ENCODE assay signal across 11 cellular contexts in the genomic region with DNA sequence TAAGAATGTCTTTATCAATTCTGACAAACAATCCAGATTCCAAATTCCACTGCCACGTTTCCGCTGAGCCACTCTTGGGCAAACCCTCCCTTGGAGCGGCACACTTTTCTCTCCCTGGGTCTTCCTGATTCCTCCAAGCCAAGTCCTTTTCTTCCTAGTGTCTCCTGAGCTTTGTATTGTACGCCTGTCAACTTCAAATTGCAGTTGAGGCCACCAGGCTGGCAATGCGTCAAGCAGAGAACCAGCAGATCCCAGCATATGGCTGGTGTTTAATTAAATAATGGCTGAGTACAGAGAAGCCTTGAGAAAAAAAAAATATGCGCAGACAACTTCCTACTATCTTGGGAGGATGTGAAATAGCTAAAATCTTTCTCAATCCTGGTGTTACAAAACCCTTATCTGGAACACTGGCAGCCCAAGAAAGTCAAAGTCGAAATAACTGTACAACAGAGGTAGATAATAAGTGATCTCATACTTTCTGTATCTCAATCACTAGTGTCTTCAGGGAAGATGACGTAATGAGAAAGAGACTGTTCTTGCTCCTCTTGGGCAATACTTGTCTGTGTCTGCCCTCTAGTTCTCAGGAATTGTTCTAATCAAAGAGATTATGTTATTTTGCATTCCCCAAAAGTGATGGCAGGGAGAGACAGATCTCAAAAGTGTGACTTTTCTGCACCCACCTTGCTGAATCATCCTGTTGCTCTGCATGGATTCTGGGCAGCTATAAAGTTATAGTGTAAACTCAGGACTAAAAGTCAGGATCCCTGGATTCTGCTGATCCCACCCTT. TPM values are rescaled to one million over a fixed set of nuclear protein-coding genes. Genes with fewer than 3 reads are reported as not detected.
DNase-seq lines count a peak whose midpoint lies in the region; ATAC-seq, FAIRE-seq and TF ChIP-seq lines count a peak whose summit lies in the region.
"Had no signal": no experiment of that assay in that cellular context is flagged by ENCODE, and none has a peak within 500 bp of the region (broad histone marks: within the 10 kb centered on the region; RNA-seq: fewer than 3 reads in every experiment).

No MANE protein-coding gene starts in this region.

- no peaks in the 10 kb centered on the region for H3K9me3 Mint-ChIP-seq in Calu3 (ENCODE audit: low read depth, unreplicated experiment)
- no peaks in the 10 kb centered on the region for H3K9me3 Mint-ChIP-seq in osteocyte (ENCODE audit: unreplicated experiment)
- H3K9me3 Mint-ChIP-seq: CD4-positive, CD25-positive, alpha-beta regulatory T cell; IgD-negative memory B cell had no signal

- RAD21 ChIA-PET in GM12878 (lab: Charles Lee; ENCODE audit: unreplicated experiment) = interaction anchor here (0.6 kb wide), 1 partner anchor 63 kb away, joined by 3 read pairs; no protein-coding TSS in a partner anchor

- intact Hi-C loops in A673 (cut with micrococcal nuclease; ENCODE audit: unreplicated experiment) = no loop called here
- intact Hi-C loops in GM12878 (cut with micrococcal nuclease; ENCODE audit: unreplicated experiment) = no loop called here
- intact Hi-C loops in right lobe of liver (cut with DNase I) = no loop called here
- intact Hi-C loops in lower leg skin (cut with DNase I; ENCODE audit: low total_unique reads) = no loop called here
- intact Hi-C loops in Calu3 (cut with micrococcal nuclease; ENCODE audit: unreplicated experiment) = loop anchor here (5.0 kb wide), 1 partner anchor 64 kb away; no protein-coding TSS in a partner anchor

- no peak for TF ChIP-seq EP300 in GM12878 (IDR thresholded peaks at IDR 0.05; ENCODE audit: borderline replicate concordance in 1 of 2, control insufficient read depth in 1 of 2, low read depth in 2 of 2, low read length in 2 of 2)

- H4K20me1 ChIP-seq in GM12878 (ENCODE audit: control insufficient read depth, insufficient read depth) = no peaks in the 10 kb centered on the region

- no peak overlapping the region for H3K4me2 ChIP-seq in GM12878 (ENCODE audit: control insufficient read depth, insufficient read depth)

- CTCF ChIA-PET in A673 (lab: Charles Lee) = no interaction called here
- CTCF ChIA-PET in GM12878 (lab: Yijun Ruan, JAX) = interaction anchor here (0.8 to 1.3 kb wide), 2 partner anchors 16 to 222 kb away, joined by 3 to 4 read pairs; no protein-coding TSS in a partner anchor
- CTCF ChIA-PET in Calu3 (lab: Charles Lee) = no interaction called here

- H3K27me3 Mint-ChIP-seq in Calu3 (ENCODE audit: unreplicated experiment) (no peaks in the 10 kb centered on the region), osteocyte (ENCODE audit: unreplicated experiment) (peaks cover 3% of the 10 kb centered on the region)
- H3K27me3 Mint-ChIP-seq: CD4-positive, CD25-positive, alpha-beta regulatory T cell had no signal

- H3K4me1 Mint-ChIP-seq in Calu3 (ENCODE audit: low read depth, unreplicated experiment) = peaks cover 26% of the 10 kb centered on the region
- no peaks in the 10 kb centered on the region for H3K4me1 Mint-ChIP-seq in osteocyte (ENCODE audit: unreplicated experiment)
- H3K4me1 Mint-ChIP-seq: CD4-positive, CD25-positive, alpha-beta regulatory T cell; IgD-negative memory B cell had no signal

- POLR2A ChIA-PET in A673 (lab: Charles Lee; ENCODE audit: low non-redundant PET) = no interaction called here
- POLR2A ChIA-PET in GM12878 (lab: Charles Lee) = interaction anchor here (0.6 kb wide), 1 partner anchor 30 kb away, joined by 5 read pairs; no protein-coding TSS in a partner anchor

- H3K9me3 ChIP-seq in A673 (ENCODE audit: low read depth, low read length, poor library complexity, severe bottlenecking) (no peaks in the 10 kb centered on the region), GM12878 (replicated peaks; ENCODE audit: control insufficient read depth, insufficient read depth, low read length) (no peaks in the 10 kb centered on the region), right lobe of liver (no peaks in the 10 kb centered on the region), HAP-1 (no peaks in the 10 kb centered on the region)

- TF ChIP-seq POLR2A in GM12878 (IDR thresholded peaks at IDR 0.05; ENCODE audit: low read depth, low read length) = no peak
- no peak for TF ChIP-seq POLR2A in right lobe of liver (IDR thresholded peaks at IDR 0.05)
- TF ChIP-seq POLR2A in lower leg skin (IDR thresholded peaks at IDR 0.05) = no peak

- no peak overlapping the region for H3K9ac ChIP-seq in GM12878 (ENCODE audit: control insufficient read depth, insufficient read depth, low read length)

- peaks cover 8% of the 10 kb centered on the region for H3K4me1 ChIP-seq in A673 (ENCODE audit: insufficient read depth, low read length, poor library complexity, severe bottlenecking)
- H3K4me1 ChIP-seq in GM12878 (ENCODE audit: control insufficient read depth, insufficient read depth, low read length) = no peaks in the 10 kb centered on the region
- H3K4me1 ChIP-seq in right lobe of liver = peaks cover 0 to 8% (median 0%) of the 10 kb centered on the region in 4 donors
- H3K4me1 ChIP-seq in HAP-1 = peaks cover 4% of the 10 kb centered on the region; the same call in 1 of the 2 replicates

- SMC1A ChIA-PET in GM12878 (lab: Charles Lee; ENCODE audit: uncharacterized antibody, unreplicated experiment) = no interaction called here

- H3K27ac ChIP-seq in A673 (ENCODE audit: low read depth, low read length, poor library complexity, severe bottlenecking) (no peak overlapping the region), GM12878 (ENCODE audit: control insufficient read depth, insufficient read depth) (no peak overlapping the region), right lobe of liver (no peak overlapping the region)

- H3K79me2 ChIP-seq in GM12878 (ENCODE audit: control insufficient read depth, insufficient read depth, low read length) = no peaks in the 10 kb centered on the region

- no peak overlapping the region for H2AFZ ChIP-seq in GM12878 (ENCODE audit: control insufficient read depth, low read depth, low read length)

- no peaks in the 10 kb centered on the region for H3K36me3 ChIP-seq in A673 (ENCODE audit: insufficient read depth, low read length, poor library complexity, severe bottlenecking)
- no peaks in the 10 kb centered on the region for H3K36me3 ChIP-seq in GM12878 (ENCODE audit: control insufficient read depth in 2 of 2, insufficient read depth in 2 of 2, low read length in 1 of 2)
- no peaks in the 10 kb centered on the region for H3K36me3 ChIP-seq in right lobe of liver
- no peaks in the 10 kb centered on the region for H3K36me3 ChIP-seq in HAP-1 (replicated peaks)

- BruUV-seq in A673 (replicated peaks; lab: Mats Ljungman, UMichigan) (no TSS peak), GM12878 (replicated peaks; lab: Mats Ljungman, UMichigan) (no TSS peak), Calu3 (replicated peaks; lab: Mats Ljungman, UMichigan) (no TSS peak)

- in situ Hi-C loops in GM12878 (cut with MboI) (no loop called here), HAP-1 (cut with MboI; ENCODE audit: low sequenced_read_pairs) (loop anchor here (10.0 kb wide), 1 partner anchor 81 kb away; no protein-coding TSS in a partner anchor)

- H3K4me3 ChIP-seq in A673 (ENCODE audit: low read depth, low read length, poor library complexity, severe bottlenecking) = no peak overlapping the region
- no peak overlapping the region for H3K4me3 ChIP-seq in GM12878
- no peak overlapping the region for H3K4me3 ChIP-seq in right lobe of liver
- H3K4me3 ChIP-seq in lower leg skin (ENCODE audit: low read depth, poor library complexity, severe bottlenecking) = no peak overlapping the region
- no peak overlapping the region for H3K4me3 ChIP-seq in HAP-1

- no peaks in the 10 kb centered on the region for H3K27me3 ChIP-seq in A673 (replicated peaks; ENCODE audit: insufficient read depth, low read depth, low read length, poor library complexity)
- no peaks in the 10 kb centered on the region; a peak in 1 of 4 replicates for H3K27me3 ChIP-seq in GM12878 (replicated peaks in 1 of 2; ENCODE audit: control insufficient read depth in 2 of 2, insufficient read depth in 2 of 2, low read length in 1 of 2)
- H3K27me3 ChIP-seq in right lobe of liver = no peaks in the 10 kb centered on the region
- no peaks in the 10 kb centered on the region for H3K27me3 ChIP-seq in HAP-1 (ENCODE audit: low read depth)

- 33% methylated on average over 8 of the region's 8 CpGs for WGBS in GM12878 (ENCODE audit: insufficient coverage, insufficient replicate concordance, low lambda C conversion rate, missing lambda C conversion rate)
- 24% methylated on average over 8 of the region's 8 CpGs for WGBS in right lobe of liver (ENCODE audit: insufficient coverage, low coverage, low lambda C conversion rate, missing lambda C conversion rate)
- 52 to 55% methylated on average over 8 of the region's 8 CpGs for WGBS in lower leg skin, 2 donors

- H3K4me3 Mint-ChIP-seq in Calu3 (ENCODE audit: low read depth, unreplicated experiment) (no peak overlapping the region), osteocyte (ENCODE audit: unreplicated experiment) (no peak overlapping the region)
- H3K4me3 Mint-ChIP-seq: CD4-positive, CD25-positive, alpha-beta regulatory T cell; IgD-negative memory B cell had no signal

- peak; percentile 39; the same call in 1 of the 2 replicates for TF ChIP-seq RAD21 in GM12878 (IDR thresholded peaks at IDR 0.05; ENCODE audit: insufficient read depth, low read depth, low read length)

- H3K36me3 Mint-ChIP-seq in Calu3 (ENCODE audit: insufficient read depth, unreplicated experiment) = no peaks in the 10 kb centered on the region
- H3K36me3 Mint-ChIP-seq in osteocyte (ENCODE audit: unreplicated experiment) = no peaks in the 10 kb centered on the region
- H3K36me3 Mint-ChIP-seq: CD4-positive, CD25-positive, alpha-beta regulatory T cell; IgD-negative memory B cell had no signal

- FAIRE-seq in GM12878 (lab: Jason Lieb, UNC) = no peak

- TF ChIP-seq CTCF in A673 (conservative IDR thresholded peaks at IDR 0.05; ENCODE audit: low read depth, low read length) = no peak
- TF ChIP-seq CTCF in GM12878 (IDR thresholded peaks at IDR 0.05 in 2 of 3, conservative IDR thresholded peaks at IDR 0.05 in 1 of 3; ENCODE audit: control insufficient read depth in 2 of 3, extremely low read depth in 1 of 3, insufficient read depth in 1 of 3, low read depth in 3 of 3, low read length in 3 of 3) = peak in 1 of 3 experiments; percentile 34; a peak in 1 of 6 replicates
- no peak for TF ChIP-seq CTCF in right lobe of liver (IDR thresholded peaks at IDR 0.05)
- no peak for TF ChIP-seq CTCF in lower leg skin (IDR thresholded peaks at IDR 0.05)
- no peak for TF ChIP-seq CTCF in Calu3 (IDR thresholded peaks at IDR 0.05; ENCODE audit: unreplicated experiment)
- no peak for TF ChIP-seq CTCF in osteocyte (IDR thresholded peaks at IDR 0.05)

- DNase-seq in A673 (ENCODE audit: low spot score) (peak; percentile 60), Kasumi-1 (lab: John Stamatoyannopoulos, UW) (peak; percentile 36 to 53), GM12878 (ENCODE audit: low read depth, low spot score) (no peak), right lobe of liver (no peak), lower leg skin (ENCODE audit: low spot score in 2 of 2) (no peak), HAP-1 (ENCODE audit: low spot score in 2 of 2) (no peak), Calu3 (no peak), osteocyte (ENCODE audit: extremely low spot score, unreplicated experiment) (no peak)
- DNase-seq: activated naive CD4-positive, alpha-beta T cell; CD4-positive, CD25-positive, alpha-beta regulatory T cell had no signal

- ATAC-seq in GM12878 (peak; percentile 76), right lobe of liver (peak; percentile 42 to 86 (median 64))

- H3K27ac Mint-ChIP-seq in Calu3 (ENCODE audit: unreplicated experiment) = no peak overlapping the region
- no peak overlapping the region for H3K27ac Mint-ChIP-seq in osteocyte (ENCODE audit: unreplicated experiment)
- H3K27ac Mint-ChIP-seq: CD4-positive, CD25-positive, alpha-beta regulatory T cell; IgD-negative memory B cell had no signal

RNA-seq across cellular contexts. Expression of a gene that starts 15.0 kb away (rescaled TPM):
- total RNA-seq in A673 (2021) (not detected in 2 replicates), GM12878 (2014; rRNA removed) (not detected in 2 replicates), GM12878 (2014; rRNA removed; fragmentation: Illumina TruSeq; extraction: Trizol) (not detected in 2 replicates), GM12878 (2021) (not detected in 2 replicates), right lobe of liver (not detected), lower leg skin (not detected), Calu3 (2022) (not detected in 2 replicates), osteocyte (not detected in 2 replicates)
- total RNA-seq in GM12878 (2013; cell fraction: nucleolus; rRNA removed) = not detected in 2 replicates
- polyA plus RNA-seq in GM12878 (2011; ENCODE audit: low read depth) = not detected
- polyA plus RNA-seq in GM12878 (2011; rRNA removed) (not detected in 2 replicates), GM12878 (2014; fragmentation: Illumina TruSeq; extraction: Trizol) (not detected in 2 replicates), GM12878 (2014; fragmentation: Nextera tagmentation; extraction: Ambion mirVana) (not detected), GM12878 (2014; rRNA removed) (not detected in 2 replicates), GM12878 (2016; fragmentation: Nextera tagmentation; extraction: Ambion mirVana) (not detected)
- polyA plus RNA-seq in GM12878 (2011; cell fraction: cytosol; rRNA removed) = not detected in 2 replicates
- not detected in 2 replicates for polyA plus RNA-seq in GM12878 (2011; cell fraction: nucleus; rRNA removed)
- polyA plus RNA-seq in GM12878 (2012) = not detected in 2 replicates
- polyA minus RNA-seq in GM12878 (2011; rRNA and poly(A)+ RNA removed) = not detected in 2 replicates
- polyA minus RNA-seq in GM12878 (2011; cell fraction: cytosol; rRNA and poly(A)+ RNA removed) = not detected in 2 replicates
- polyA minus RNA-seq in GM12878 (2011; cell fraction: nucleus; rRNA and poly(A)+ RNA removed) = not detected in 2 replicates
- total RNA-seq: CD4-positive, CD25-positive, alpha-beta regulatory T cell had no signal
- polyA plus RNA-seq: CD4-positive, CD25-positive, alpha-beta regulatory T cell; IgD-negative memory B cell had no signal

Comparison
In these comparisons a context has a peak if more than half of its experiments do, and no peak if none do; other contexts are left out.
1. DNase-seq: peak in A673 (single experiment) and Kasumi-1 (2 of 2); none in GM12878 (single experiment), right lobe of liver (0 of 3), lower leg skin (0 of 2), HAP-1 (0 of 2), Calu3 (single experiment) and osteocyte (single experiment).